ENCODE assay signal across 2 cellular contexts in genomic region chr7:121448429-121448828, GRCh38.
TF ChIP-seq lines count a peak whose summit lies in the region.

No MANE protein-coding gene starts in this region.

TF ChIP-seq in GM23338, 12 proteins besides CTCF, POLR2A, EP300 and RAD21:
- TF ChIP-seq ZNF114 (CRISPR knock-in tag; IDR thresholded peaks at IDR 0.05): no peak

TF ChIP-seq in K562, 482 proteins besides CTCF, POLR2A, EP300 and RAD21:
- no peak for TF ChIP-seq BRF1 (IDR thresholded peaks at IDR 0.05; ENCODE audit: borderline replicate concordance, extremely low read depth, insufficient read length)
- no peak for TF ChIP-seq CEBPG (CRISPR knock-in tag; IDR thresholded peaks at IDR 0.05)
- peak in 1 of 2 experiments; percentile 72; a peak in 2 of 4 replicates for TF ChIP-seq CEBPG (tag; conservative IDR thresholded peaks at IDR 0.05 in 1 of 2, IDR thresholded peaks at IDR 0.05 in 1 of 2)
- TF ChIP-seq CEBPB (tag; IDR thresholded peaks at IDR 0.05): peak; percentile 75
